7 cellular contexts compared by ENCODE assay signal in the genomic region with DNA sequence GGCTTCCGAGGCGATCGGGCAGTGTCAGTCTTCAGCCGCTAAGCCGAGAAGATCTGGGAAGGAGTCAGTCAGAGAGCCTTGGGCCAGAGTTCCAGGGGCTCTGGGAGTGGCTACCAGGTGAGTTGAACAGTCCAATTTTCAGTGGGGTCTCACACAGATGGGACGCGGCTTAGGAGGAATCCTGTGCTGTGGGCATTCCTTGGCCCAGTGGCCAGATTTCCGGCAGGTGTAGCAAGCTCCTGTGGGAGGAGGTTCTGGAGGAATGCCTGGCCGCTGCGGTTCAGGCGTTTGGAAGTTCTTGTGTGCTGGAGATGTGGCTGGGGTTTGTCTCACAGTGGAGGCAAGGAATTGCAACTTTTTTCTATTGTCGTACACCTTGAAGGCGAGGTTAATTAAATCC.
A peak's percentile ranks its signal among the peaks of the same experiment; 100 is the strongest.
DNase-seq lines count a peak whose midpoint lies in the region; TF ChIP-seq lines count a peak whose summit lies in the region.
"Not testable (repeated sequence)": the region's sequence is repeated elsewhere in the genome, so short reads cannot be mapped to it uniquely, and the experiment has no call there.

No MANE protein-coding gene starts in this region.

- H3T11ph ChIP-seq in H9 (ENCODE audit: low read length): not testable (repeated sequence)

- DNase-seq in H9; endodermal cell; iPS DF 6.9 (ENCODE audit: low read depth, low spot score); mesendoderm: not testable (repeated sequence)

- H3K27me3 Mint-ChIP-seq in H9 (ENCODE audit: low read depth); endodermal cell (ENCODE audit: insufficient read depth): not testable (repeated sequence)

- H3K27me3 ChIP-seq in H9 (ENCODE audit: insufficient read depth, low read length); HUES64 (ENCODE audit: insufficient read depth, low read length); endodermal cell (ENCODE audit: control insufficient read depth, insufficient read depth, low read length, poor library complexity, severe bottlenecking); iPS DF 6.9 (ENCODE audit: control insufficient read depth, insufficient read depth, low read length); iPS-18a (ENCODE audit: control insufficient read depth, insufficient read depth, low read length); mesendoderm (ENCODE audit: insufficient read depth, low read length, poor library complexity): not testable (repeated sequence)

- not testable (repeated sequence) for H3K27ac ChIP-seq in H9 (ENCODE audit: insufficient read length, low read depth, low read length); HUES64 (ENCODE audit: low read depth, low read length); endodermal cell (ENCODE audit: low read depth, low read length); iPS DF 6.9 (ENCODE audit: low read length); iPS-18a (ENCODE audit: low read length); mesendoderm (ENCODE audit: low read depth, low read length)

- H3K36me3 Mint-ChIP-seq in H9 (ENCODE audit: insufficient read depth in 1 of 3, low read depth in 3 of 3) (peaks cover 46 to 69% (median 58%) of the 10 kb centered on the region in 3 experiments), endodermal cell (ENCODE audit: low read depth) (peaks cover 33% of the 10 kb centered on the region)

- not testable (repeated sequence) for H4K20me1 ChIP-seq in H9 (ENCODE audit: control insufficient read depth, insufficient read depth, insufficient read length)

- no CpG with 5 or more reads among the region's 13 CpGs for WGBS in H9 (ENCODE audit: extremely low coverage, insufficient read length, low lambda C conversion rate)
- WGBS in HUES64: 46% methylated on average over 11 of the region's 13 CpGs
- WGBS in endodermal cell (ENCODE audit: insufficient coverage in 1 of 2, insufficient read length in 1 of 2), 2 experiments: 46 to 50% methylated on average over 2 to 8 of the region's 13 CpGs
- no CpG with 5 or more reads among the region's 13 CpGs for WGBS in iPS DF 6.9 (ENCODE audit: insufficient coverage, insufficient read length)
- WGBS in mesendoderm (ENCODE audit: extremely low coverage, insufficient coverage, low lambda C conversion rate): no CpG with 5 or more reads among the region's 13 CpGs

- H2AFZ ChIP-seq in H9 (ENCODE audit: low read length): not testable (repeated sequence)

- H2BK20ac ChIP-seq in H9 (ENCODE audit: low read depth, low read length, poor library complexity, severe bottlenecking): not testable (repeated sequence)

- peaks cover 6 to 21% of the 10 kb centered on the region in 2 experiments; a peak in 4 of 5 replicates for H3K9me3 Mint-ChIP-seq in H9
- peaks cover 11% of the 10 kb centered on the region for H3K9me3 Mint-ChIP-seq in endodermal cell

- not testable (repeated sequence) for H3K4me2 ChIP-seq in H9 (ENCODE audit: insufficient read depth, insufficient read length, low read length); mesendoderm (ENCODE audit: low read length)

- H3K56ac ChIP-seq in H9 (ENCODE audit: insufficient read length, low read depth, low read length): not testable (repeated sequence)
- peak overlapping the region; percentile 58 for H3K56ac ChIP-seq in mesendoderm (ENCODE audit: low read length)

- peak overlapping the region; percentile 68 for H3K9ac ChIP-seq in ES-I3 (ENCODE audit: low read depth, low read length)
- peak overlapping the region; percentile 90 for H3K9ac ChIP-seq in H9 (ENCODE audit: extremely low read depth, insufficient read length, low read length)
- H3K9ac ChIP-seq in HUES64 (ENCODE audit: low read depth, low read length): peak overlapping the region; percentile 81
- H3K9ac ChIP-seq in endodermal cell (ENCODE audit: extremely low read depth, low read length, poor library complexity, severe bottlenecking): not testable (repeated sequence)
- H3K9ac ChIP-seq in iPS-18a (ENCODE audit: low read length): peak overlapping the region; percentile 74
- peak overlapping the region; percentile 35 for H3K9ac ChIP-seq in mesendoderm (ENCODE audit: low read length)

- not testable (repeated sequence) for H4K91ac ChIP-seq in H9 (ENCODE audit: insufficient read length, low read depth, low read length)

- H3K79me1 ChIP-seq in H9 (ENCODE audit: insufficient read depth, low read depth, low read length, poor library complexity, severe bottlenecking); mesendoderm (ENCODE audit: low read length): not testable (repeated sequence)

- not testable (repeated sequence) for H2BK120ac ChIP-seq in H9 (ENCODE audit: low read depth, low read length, poor library complexity, severe bottlenecking); mesendoderm (ENCODE audit: low read depth, low read length)

- H3K4me1 ChIP-seq in ES-I3 (ENCODE audit: insufficient read depth, low read length) (peaks cover 15% of the 10 kb centered on the region), HUES64 (ENCODE audit: insufficient read depth, low read length) (peaks cover 36% of the 10 kb centered on the region), iPS-18a (ENCODE audit: control insufficient read depth, low read depth, low read length) (peaks cover 28% of the 10 kb centered on the region)
- H3K4me1 ChIP-seq in H9 (ENCODE audit: insufficient read depth, low read length); endodermal cell (ENCODE audit: control insufficient read depth, insufficient read depth, low read length); iPS DF 6.9 (ENCODE audit: control insufficient read depth, insufficient read depth, low read length); mesendoderm (ENCODE audit: control insufficient read depth, low read depth, low read length): not testable (repeated sequence)

- not testable (repeated sequence) for H3K18ac ChIP-seq in H9 (ENCODE audit: insufficient read length, low read depth, low read length); mesendoderm (ENCODE audit: low read length)

- not testable (repeated sequence) for H3K14ac ChIP-seq in H9 (ENCODE audit: insufficient read depth, low read length)

- peak overlapping the region; percentile 98 to 99 for H3K4me3 Mint-ChIP-seq in H9
- H3K4me3 Mint-ChIP-seq in endodermal cell: peak overlapping the region; percentile 83

- H3K9me3 ChIP-seq in ES-I3 (ENCODE audit: control insufficient read depth, insufficient read depth, low read length); H9 (ENCODE audit: control insufficient read depth, low read depth, low read length); HUES64 (ENCODE audit: insufficient read depth, low read depth, low read length); endodermal cell (ENCODE audit: control insufficient read depth, low read length); iPS DF 6.9 (ENCODE audit: control insufficient read depth, insufficient read depth, low read length); iPS-18a (ENCODE audit: control insufficient read depth, low read depth, low read length): not testable (repeated sequence)

- not testable (repeated sequence) for H2BK12ac ChIP-seq in H9 (ENCODE audit: insufficient read length, low read depth, low read length)

- H3K36me3 ChIP-seq in ES-I3 (ENCODE audit: insufficient read depth, low read length); endodermal cell (ENCODE audit: control insufficient read depth, insufficient read depth, low read length); mesendoderm (ENCODE audit: control insufficient read depth, insufficient read depth, low read length): not testable (repeated sequence)
- H3K36me3 ChIP-seq in HUES64 (ENCODE audit: insufficient read depth, low read length) (peaks cover 19% of the 10 kb centered on the region), iPS DF 6.9 (ENCODE audit: control insufficient read depth, insufficient read depth, low read length) (peaks cover 20% of the 10 kb centered on the region), iPS-18a (ENCODE audit: control insufficient read depth, low read depth, low read length) (peaks cover 19% of the 10 kb centered on the region)

- not testable (repeated sequence) for TF ChIP-seq CTCF in H9 (conservative IDR thresholded peaks at IDR 0.05); endodermal cell (conservative IDR thresholded peaks at IDR 0.05)

- H3K4me3 ChIP-seq in HUES64 (ENCODE audit: low read length): peak overlapping the region; percentile 68
- not testable (repeated sequence) for H3K4me3 ChIP-seq in endodermal cell (ENCODE audit: low read length); mesendoderm (ENCODE audit: low read length)
- H3K4me3 ChIP-seq in iPS DF 6.9 (ENCODE audit: low read length): peak overlapping the region; percentile 64; the same call in 1 of the 2 replicates
- peak overlapping the region; percentile 84 for H3K4me3 ChIP-seq in iPS-18a (ENCODE audit: low read length)

- not testable (repeated sequence) for H3K23ac ChIP-seq in H9 (ENCODE audit: insufficient read length, low read depth, low read length); mesendoderm (ENCODE audit: low read length)

- H3K4ac ChIP-seq in H9 (ENCODE audit: low read depth, low read length); mesendoderm (ENCODE audit: low read depth, low read length): not testable (repeated sequence)

- H4K8ac ChIP-seq in H9 (replicated peaks; ENCODE audit: insufficient read length, low read depth, low read length); mesendoderm (ENCODE audit: low read depth, low read length): not testable (repeated sequence)

- H3K79me2 ChIP-seq in H9 (ENCODE audit: insufficient read depth, low read length): peaks cover 19% of the 10 kb centered on the region
- not testable (repeated sequence) for H3K79me2 ChIP-seq in mesendoderm (ENCODE audit: control insufficient read depth, insufficient read depth, low read length)

- H3K23me2 ChIP-seq in H9 (ENCODE audit: insufficient read length, low read depth, low read length, poor library complexity, severe bottlenecking): not testable (repeated sequence)

- H3K27ac Mint-ChIP-seq in H9: peak overlapping the region; percentile 89 to 99 (median 98)
- peak overlapping the region; percentile 94 for H3K27ac Mint-ChIP-seq in endodermal cell

- not testable (repeated sequence) for H4K5ac ChIP-seq in H9 (ENCODE audit: insufficient read length, low read depth, low read length); mesendoderm (ENCODE audit: low read length)

- H2AK5ac ChIP-seq in H9 (ENCODE audit: insufficient read length, low read length); mesendoderm (ENCODE audit: low read length): not testable (repeated sequence)

- peaks cover 47 to 62% of the 10 kb centered on the region in 2 experiments for H3K4me1 Mint-ChIP-seq in H9
- peaks cover 43% of the 10 kb centered on the region for H3K4me1 Mint-ChIP-seq in endodermal cell

- H2BK5ac ChIP-seq in H9 (ENCODE audit: insufficient read length, low read length); mesendoderm (ENCODE audit: low read length): not testable (repeated sequence)

- H2BK15ac ChIP-seq in H9 (ENCODE audit: low read depth, low read length); mesendoderm (replicated peaks; ENCODE audit: low read depth): not testable (repeated sequence)
